1 cellular context compared by ENCODE assay signal in genomic region chr1:99737016-99737415, GRCh38.
TF ChIP-seq lines count a peak whose summit lies in the region.

No MANE protein-coding gene starts in this region.

TF ChIP-seq in Ishikawa, 13 proteins besides CTCF, POLR2A, EP300 and RAD21 (continued from another document):
- TF ChIP-seq USF1 (IDR thresholded peaks at IDR 0.05): no peak
